ENCODE assay signal across 14 cellular contexts in genomic region chr7:5501465-5501864, GRCh38. TPM values are rescaled to one million over a fixed set of nuclear protein-coding genes. Genes with fewer than 3 reads are reported as not detected.
DNase-seq lines count a peak whose midpoint lies in the region; ATAC-seq and TF ChIP-seq lines count a peak whose summit lies in the region.
"Had no signal": no experiment of that assay in that cellular context is flagged by ENCODE, and none has a peak within 500 bp of the region (broad histone marks: within the 10 kb centered on the region; RNA-seq: fewer than 3 reads in every experiment).

No MANE protein-coding gene starts in this region.

- no peak for TF ChIP-seq CTCF in Panc1 (IDR thresholded peaks at IDR 0.05)
- no peak for TF ChIP-seq CTCF in endodermal cell (conservative IDR thresholded peaks at IDR 0.05)

- H3K4me3 Mint-ChIP-seq in activated naive CD4-positive, alpha-beta T cell treated with anti-CD3 and anti-CD28 coated beads, Interleukin-2, amount 10 ng/mL, durations not matched to agents 7 days and 5 days = no peak overlapping the region
- H3K4me3 Mint-ChIP-seq in endodermal cell = no peak overlapping the region
- no peak overlapping the region for H3K4me3 Mint-ChIP-seq in activated CD8-positive, alpha-beta memory T cell treated with anti-CD3 and anti-CD28 coated beads, Interleukin-2, amount 10 ng/mL, durations not matched to agents 7 days and 5 days
- H3K4me3 Mint-ChIP-seq: CD4-positive, CD25-positive, alpha-beta regulatory T cell; H9 had no signal

- WGBS in endodermal cell (ENCODE audit: insufficient coverage in 1 of 2, insufficient read length in 1 of 2), 2 experiments = 92 to 95% methylated on average over 17 to 32 of the region's 32 CpGs

- no peaks in the 10 kb centered on the region for H3K36me3 ChIP-seq in Panc1 (ENCODE audit: control insufficient read depth, insufficient read depth, low read length)
- peaks cover 20% of the 10 kb centered on the region for H3K36me3 ChIP-seq in endodermal cell (ENCODE audit: control insufficient read depth, insufficient read depth, low read length)

- no peak overlapping the region for H3K27ac ChIP-seq in Panc1 (ENCODE audit: low read length)
- no peak overlapping the region for H3K27ac ChIP-seq in endodermal cell (ENCODE audit: low read depth, low read length)
- H3K27ac ChIP-seq: BLaER1 treated with 17β-estradiol and CSF1 and Interleukin-3, amounts not matched to agents 10 nM and 100 nM had no signal

- H3K27me3 ChIP-seq in Panc1 (ENCODE audit: control insufficient read depth, insufficient read depth, low read length) = no peaks in the 10 kb centered on the region
- no peaks in the 10 kb centered on the region for H3K27me3 ChIP-seq in endodermal cell (ENCODE audit: control insufficient read depth, insufficient read depth, low read length, poor library complexity, severe bottlenecking)
- H3K27me3 ChIP-seq: BLaER1 treated with 17β-estradiol and CSF1 and Interleukin-3, amounts not matched to agents 10 nM and 100 nM had no signal

- H3K4me1 ChIP-seq in Panc1 (ENCODE audit: control insufficient read depth, insufficient read depth, low read length) (peaks cover 6% of the 10 kb centered on the region; the same call in 1 of the 2 replicates), endodermal cell (ENCODE audit: control insufficient read depth, insufficient read depth, low read length) (no peaks in the 10 kb centered on the region)

- no peak overlapping the region for H3K9ac ChIP-seq in endodermal cell (ENCODE audit: extremely low read depth, low read length, poor library complexity, severe bottlenecking)
- H3K9ac ChIP-seq: BLaER1 treated with 17β-estradiol and CSF1 and Interleukin-3, amounts not matched to agents 10 nM and 100 nM had no signal

- H3K9me3 Mint-ChIP-seq in activated naive CD4-positive, alpha-beta T cell treated with anti-CD3 and anti-CD28 coated beads, Interleukin-2, amount 10 ng/mL, durations not matched to agents 7 days and 5 days = no peaks in the 10 kb centered on the region
- H3K9me3 Mint-ChIP-seq in endodermal cell = peaks cover 6% of the 10 kb centered on the region
- H3K9me3 Mint-ChIP-seq in activated CD8-positive, alpha-beta memory T cell treated with anti-CD3 and anti-CD28 coated beads, Interleukin-2, amount 10 ng/mL, durations not matched to agents 7 days and 5 days (ENCODE audit: low read depth) = no peaks in the 10 kb centered on the region

- no TSS peak for BruUV-seq in Panc1 (replicated peaks; lab: Mats Ljungman, UMichigan)

- H3K27ac Mint-ChIP-seq in activated naive CD4-positive, alpha-beta T cell treated with anti-CD3 and anti-CD28 coated beads, Interleukin-2, amount 10 ng/mL, durations not matched to agents 7 days and 5 days = peak overlapping the region; percentile 42
- no peak overlapping the region for H3K27ac Mint-ChIP-seq in endodermal cell
- H3K27ac Mint-ChIP-seq in activated CD8-positive, alpha-beta memory T cell treated with anti-CD3 and anti-CD28 coated beads, Interleukin-2, amount 10 ng/mL, durations not matched to agents 7 days and 5 days = no peak overlapping the region
- H3K27ac Mint-ChIP-seq: CD4-positive, CD25-positive, alpha-beta regulatory T cell; H9 had no signal

- CTCF ChIA-PET in activated naive CD4-positive, alpha-beta T cell treated with anti-CD3 and anti-CD28 coated beads, Interleukin-2, amount 10 ng/mL, durations not matched to agents 7 days and 5 days (lab: Charles Lee) = interaction anchor here (0.8 to 2.1 kb wide), 3 partner anchors 10 to 164 kb away, joined by 3 to 9 read pairs (median 3); no protein-coding TSS in a partner anchor
- CTCF ChIA-PET in Panc1 (lab: Charles Lee) = no interaction called here
- CTCF ChIA-PET in activated CD8-positive, alpha-beta memory T cell treated with anti-CD3 and anti-CD28 coated beads, Interleukin-2, amount 10 ng/mL, durations not matched to agents 7 days and 5 days (lab: Charles Lee) = interaction anchor here (3.0 kb wide), 1 partner anchor 58 kb away, joined by 14 read pairs; no protein-coding TSS in a partner anchor

- in situ Hi-C loops in Panc1 (cut with HindIII; ENCODE audit: low pct_unique_long_range_greater_than_20kb, low sequenced_read_pairs) = no loop called here

- H3K9me3 ChIP-seq in Panc1 (ENCODE audit: control insufficient read depth, insufficient read depth, low read depth, low read length) (no peaks in the 10 kb centered on the region), endodermal cell (ENCODE audit: control insufficient read depth, low read length) (peaks cover 7% of the 10 kb centered on the region)

- intact Hi-C loops in Panc1 (cut with micrococcal nuclease; ENCODE audit: unreplicated experiment) = no loop called here

- no peak for DNase-seq in activated naive CD4-positive, alpha-beta T cell treated with anti-CD3 and anti-CD28 coated beads, Interleukin-2, amount 10 ng/mL, durations not matched to agents 7 days and 5 days
- DNase-seq in activated naive CD4-positive, alpha-beta T cell (lab: John Stamatoyannopoulos, UW) = no peak
- DNase-seq in Panc1 (ENCODE audit: low read depth, low spot score) (no peak), endodermal cell (peak; percentile 45), NCI-H345 (lab: John Stamatoyannopoulos, UW) (no peak)
- DNase-seq in stimulated activated CD4-positive, alpha-beta T cell treated with anti-CD3 and anti-CD28 coated beads, Interleukin-15, amount 100 ng/mL, for 24 hours = no peak
- DNase-seq in activated CD8-positive, alpha-beta memory T cell treated with anti-CD3 and anti-CD28 coated beads, Interleukin-2, amount 10 ng/mL, durations not matched to agents 7 days and 5 days = no peak
- DNase-seq: 8988T; ACHN; CD4-positive, CD25-positive, alpha-beta regulatory T cell; H9 had no signal

- H3K27me3 Mint-ChIP-seq in activated naive CD4-positive, alpha-beta T cell treated with anti-CD3 and anti-CD28 coated beads, Interleukin-2, amount 10 ng/mL, durations not matched to agents 7 days and 5 days = no peaks in the 10 kb centered on the region
- no peaks in the 10 kb centered on the region for H3K27me3 Mint-ChIP-seq in endodermal cell (ENCODE audit: insufficient read depth)
- H3K27me3 Mint-ChIP-seq in activated CD8-positive, alpha-beta memory T cell treated with anti-CD3 and anti-CD28 coated beads, Interleukin-2, amount 10 ng/mL, durations not matched to agents 7 days and 5 days = no peaks in the 10 kb centered on the region
- H3K27me3 Mint-ChIP-seq: CD4-positive, CD25-positive, alpha-beta regulatory T cell had no signal

- H3K4me1 Mint-ChIP-seq in activated naive CD4-positive, alpha-beta T cell treated with anti-CD3 and anti-CD28 coated beads, Interleukin-2, amount 10 ng/mL, durations not matched to agents 7 days and 5 days = peaks cover 15% of the 10 kb centered on the region
- H3K4me1 Mint-ChIP-seq in endodermal cell = peaks cover 7% of the 10 kb centered on the region
- H3K4me1 Mint-ChIP-seq in activated CD8-positive, alpha-beta memory T cell treated with anti-CD3 and anti-CD28 coated beads, Interleukin-2, amount 10 ng/mL, durations not matched to agents 7 days and 5 days = peaks cover 6% of the 10 kb centered on the region

- peaks cover 21% of the 10 kb centered on the region for H3K36me3 Mint-ChIP-seq in activated naive CD4-positive, alpha-beta T cell treated with anti-CD3 and anti-CD28 coated beads, Interleukin-2, amount 10 ng/mL, durations not matched to agents 7 days and 5 days
- peaks cover 37% of the 10 kb centered on the region for H3K36me3 Mint-ChIP-seq in endodermal cell (ENCODE audit: low read depth)
- peaks cover 21% of the 10 kb centered on the region for H3K36me3 Mint-ChIP-seq in activated CD8-positive, alpha-beta memory T cell treated with anti-CD3 and anti-CD28 coated beads, Interleukin-2, amount 10 ng/mL, durations not matched to agents 7 days and 5 days

- ATAC-seq in Panc1 = peak; percentile 8; the same call in 1 of the 2 replicates
- ATAC-seq in activated CD8-positive, alpha-beta memory T cell treated with anti-CD3 and anti-CD28 coated beads, Interleukin-2, amount 10 ng/mL, durations not matched to agents 7 days and 5 days = no peak
- ATAC-seq: GM12878, HepG2 had no signal

- H3K4me3 ChIP-seq in Panc1 (ENCODE audit: low read depth in 2 of 2, low read length in 2 of 2) = no peak overlapping the region
- no peak overlapping the region for H3K4me3 ChIP-seq in endodermal cell (ENCODE audit: low read length)
- H3K4me3 ChIP-seq: BLaER1 treated with 17β-estradiol and CSF1 and Interleukin-3, amounts not matched to agents 10 nM and 100 nM; GM12878 had no signal

- POLR2A ChIA-PET in Panc1 (lab: Charles Lee) = no interaction called here

RNA-seq across cellular contexts. Expression of gene FBXL18, which starts 12.1 kb away (rescaled TPM):
- 29.2 TPM for total RNA-seq in Panc1 (2021; ENCODE audit: unreplicated experiment)
- 23.0 TPM for polyA plus RNA-seq in Panc1 (2012; ENCODE audit: insufficient read length)
- 10 to 100 TPM; 13.4 to 15.5 TPM for total RNA-seq in endodermal cell
- polyA plus RNA-seq in endodermal cell (2013, experiment 1 of 2) = 7.1 TPM
- polyA plus RNA-seq in endodermal cell (2013, experiment 2 of 2) = 5.4 TPM
- 10 to 100 TPM; 14.2 to 14.3 TPM for total RNA-seq in activated CD8-positive, alpha-beta memory T cell treated with anti-CD3 and anti-CD28 coated beads, Interleukin-2, amount 10 ng/mL, durations not matched to agents 7 days and 5 days

RNA-seq across cellular contexts. Expression of gene ACTB, which starts 28.9 kb away (rescaled TPM):
- total RNA-seq in Panc1 (2021; ENCODE audit: unreplicated experiment) = 4,511 TPM
- 7,753 TPM for polyA plus RNA-seq in Panc1 (2012; ENCODE audit: insufficient read length)
- total RNA-seq in endodermal cell = 1,000 to 10,000 TPM; 4,550 to 5,347 TPM
- polyA plus RNA-seq in endodermal cell (2013, experiment 1 of 2) = 3,804 TPM
- polyA plus RNA-seq in endodermal cell (2013, experiment 2 of 2) = 3,713 TPM
- total RNA-seq in activated CD8-positive, alpha-beta memory T cell treated with anti-CD3 and anti-CD28 coated beads, Interleukin-2, amount 10 ng/mL, durations not matched to agents 7 days and 5 days = over 10,000 TPM; 10,813 to 11,083 TPM
